ENCODE assay signal across 11 cellular contexts in genomic region chr3:151008699-151009098, GRCh38. TPM values are rescaled to one million over a fixed set of nuclear protein-coding genes. Genes with fewer than 3 reads are reported as not detected.
DNase-seq lines count a peak whose midpoint lies in the region; TF ChIP-seq lines count a peak whose summit lies in the region.
"Had no signal": no experiment of that assay in that cellular context is flagged by ENCODE, and none has a peak within 500 bp of the region (broad histone marks: within the 10 kb centered on the region; RNA-seq: fewer than 3 reads in every experiment).

No MANE protein-coding gene starts in this region.

- TF ChIP-seq EP300 in sigmoid colon (IDR thresholded peaks at IDR 0.05), result no peak

- no peaks in the 10 kb centered on the region for H3K9me3 ChIP-seq in sigmoid colon
- H3K9me3 ChIP-seq: SJCRH30, suprapubic skin had no signal

- H3K4me1 ChIP-seq in sigmoid colon, result no peaks in the 10 kb centered on the region
- H3K4me1 ChIP-seq: SJCRH30 had no signal

- H3K4me3 ChIP-seq in astrocyte of the spinal cord (ENCODE audit: low read depth, low read length) (no peak overlapping the region), sigmoid colon (no peak overlapping the region), H7 (ENCODE audit: insufficient read depth, low read depth, low read length) (no peak overlapping the region)
- H3K4me3 ChIP-seq: SJCRH30, suprapubic skin had no signal

- TF ChIP-seq CTCF in AG09319 (IDR thresholded peaks at IDR 0.05; ENCODE audit: low read depth, low read length), result peak; percentile 59
- TF ChIP-seq CTCF in astrocyte of the spinal cord (IDR thresholded peaks at IDR 0.05; ENCODE audit: low read depth, low read length), result peak; percentile 57
- peak in 1 of 4 experiments; percentile 24 for TF ChIP-seq CTCF in sigmoid colon (IDR thresholded peaks at IDR 0.05)
- TF ChIP-seq CTCF in GM13976 (IDR thresholded peaks at IDR 0.05; ENCODE audit: borderline replicate concordance, control extremely low read depth, extremely low read depth, insufficient read depth, missing control alignments), result no peak

- DNase-seq in AG09319 (ENCODE audit: extremely low read depth, low read depth), result no peak
- DNase-seq in HT1080 (ENCODE audit: low read depth), result peak; percentile 60
- DNase-seq in astrocyte of the spinal cord (ENCODE audit: low read depth, low spot score), result peak; percentile 67
- DNase-seq in left kidney (ENCODE audit: low read depth, low spot score), result peak; percentile 64
- no peak for DNase-seq in sigmoid colon
- no peak for DNase-seq in GM13976 (ENCODE audit: low spot score)
- DNase-seq in H7, result no peak
- no peak for DNase-seq in NCI-H1048 (lab: John Stamatoyannopoulos, UW)
- DNase-seq: SJCRH30 had no signal

- in situ Hi-C loops in astrocyte of the spinal cord (cut with HindIII; ENCODE audit: low sequenced_read_pairs) (no loop called here), GM13976 (cut with MboI; ENCODE audit: low sequenced_read_pairs, unreplicated experiment) (no loop called here)

- H3K27me3 ChIP-seq in sigmoid colon (peaks cover 0 to 5% (median 0%) of the 10 kb centered on the region in 3 donors), H7 (ENCODE audit: control insufficient read depth, insufficient read depth, low read length) (no peaks in the 10 kb centered on the region)
- H3K27me3 ChIP-seq: SJCRH30 had no signal

- no peak overlapping the region for H3K27ac ChIP-seq in sigmoid colon
- H3K27ac ChIP-seq: SJCRH30, suprapubic skin had no signal

- no peak for TF ChIP-seq POLR2A in sigmoid colon (IDR thresholded peaks at IDR 0.05)

- intact Hi-C loops in sigmoid colon (cut with DNase I), result no loop called here

- 65 to 70% methylated on average over 2 of the region's 2 CpGs for WGBS in sigmoid colon, 2 donors

- H3K36me3 ChIP-seq in sigmoid colon (no peaks in the 10 kb centered on the region), H7 (replicated peaks; ENCODE audit: control insufficient read depth, insufficient read depth, low read length) (no peaks in the 10 kb centered on the region)
- H3K36me3 ChIP-seq: SJCRH30, suprapubic skin had no signal

RNA-seq across cellular contexts. Expression of gene CLRN1, which starts 36.2 kb away (rescaled TPM):
- total RNA-seq in HT1080 (2014; rRNA removed; shearing (Covaris generic)), result not detected in 2 replicates
- polyA plus RNA-seq in HT1080 (2015; cell fraction: cytosol; rRNA removed), result not detected in 2 replicates
- not detected in 2 replicates for polyA plus RNA-seq in HT1080 (2015; cell fraction: nucleus; rRNA removed)
- total RNA-seq in sigmoid colon, result not detected
- not detected for polyA plus RNA-seq in sigmoid colon
- 0.17 and 0.22 TPM in 2 replicates for total RNA-seq in H7 (2014; rRNA removed; shearing (Covaris generic))
- total RNA-seq: SJCRH30, skeletal muscle tissue, suprapubic skin had no signal

Comparison
In these comparisons a context has a peak if more than half of its experiments do, and no peak if none do; other contexts are left out.
1. DNase-seq: peak in HT1080 (single experiment), astrocyte of the spinal cord (single experiment) and left kidney (single experiment); none in AG09319 (single experiment), sigmoid colon (single experiment), GM13976 (single experiment), H7 (single experiment) and NCI-H1048 (single experiment).